Comparison of ENCODE assay signal across 21 cellular contexts in genomic region chr1:215891673-215892072, GRCh38.
A peak's percentile ranks its signal among the peaks of the same experiment; 100 is the strongest.
DNase-seq lines count a peak whose midpoint lies in the region; ATAC-seq and TF ChIP-seq lines count a peak whose summit lies in the region.
"Had no signal": no experiment of that assay in that cellular context is flagged by ENCODE, and none has a peak within 500 bp of the region (broad histone marks: within the 10 kb centered on the region; RNA-seq: fewer than 3 reads in every experiment).

No MANE protein-coding gene starts in this region.

- intact Hi-C loops in A673 (cut with micrococcal nuclease; ENCODE audit: unreplicated experiment) (no loop called here), colonic mucosa (cut with DNase I) (no loop called here), testis (cut with DNase I; ENCODE audit: low total_unique reads) (no loop called here)

- H3K79me2 ChIP-seq in fibroblast of lung (ENCODE audit: control insufficient read depth, insufficient read depth, low read length) = no peaks in the 10 kb centered on the region

- H3K4me1 ChIP-seq in A673 (ENCODE audit: insufficient read depth, low read length, poor library complexity, severe bottlenecking) (no peaks in the 10 kb centered on the region), fibroblast of lung (ENCODE audit: control insufficient read depth, extremely low read depth, insufficient read depth, low read length) (no peaks in the 10 kb centered on the region), colonic mucosa (no peaks in the 10 kb centered on the region), testis (no peaks in the 10 kb centered on the region)
- H3K4me1 ChIP-seq: heart right ventricle, left ventricle myocardium inferior, tibial artery had no signal

- H3K27me3 ChIP-seq in A673 (replicated peaks; ENCODE audit: insufficient read depth, low read depth, low read length, poor library complexity) = peaks cover 79% of the 10 kb centered on the region
- H3K27me3 ChIP-seq in fibroblast of lung (ENCODE audit: control insufficient read depth, insufficient read depth, low read length) = no peaks in the 10 kb centered on the region
- H3K27me3 ChIP-seq in colonic mucosa = no peaks in the 10 kb centered on the region
- H3K27me3 ChIP-seq in testis = no peaks in the 10 kb centered on the region
- H3K27me3 ChIP-seq: heart right ventricle, tibial artery had no signal

- peak overlapping the region; percentile 30 for H2AFZ ChIP-seq in fibroblast of lung (ENCODE audit: low read length)

- WGBS in testis, 2 donors = 23 to 51% methylated on average over 5 of the region's 5 CpGs

- TF ChIP-seq CTCF in A673 (conservative IDR thresholded peaks at IDR 0.05; ENCODE audit: low read depth, low read length) (no peak), fibroblast of lung (conservative IDR thresholded peaks at IDR 0.05 in 1 of 2, IDR thresholded peaks at IDR 0.05 in 1 of 2; ENCODE audit: low read depth in 1 of 2, low read length in 2 of 2) (no peak), colonic mucosa (IDR thresholded peaks at IDR 0.05) (no peak), testis (IDR thresholded peaks at IDR 0.05) (no peak)

- no peaks in the 10 kb centered on the region for H4K20me1 ChIP-seq in fibroblast of lung (ENCODE audit: control insufficient read depth, extremely low read depth, insufficient read depth, low read length)

- no peak for TF ChIP-seq POLR2A in testis (IDR thresholded peaks at IDR 0.05)

- H3K9ac ChIP-seq in fibroblast of lung (ENCODE audit: insufficient read depth, low read length) = no peak overlapping the region
- H3K9ac ChIP-seq in colonic mucosa (ENCODE audit: low read depth in 2 of 2, low read length in 2 of 2) = no peak overlapping the region

- no peak for ATAC-seq in GM21825 (IDR thresholded peaks at IDR 0.05; ENCODE audit: unreplicated experiment)
- ATAC-seq: activated T-helper 17 cell treated with anti-CD3 and anti-CD28 coated beads, Interleukin-2, amount 50 U/mL, for 72 hours; heart right ventricle; stimulated activated naive CD8-positive, alpha-beta T cell treated with anti-CD3 and anti-CD28 coated beads, Interleukin-15, Interleukin-2, amounts not matched to agents 100 U/mL and 50 U/mL, for 24 hours had no signal

- POLR2A ChIA-PET in A673 (lab: Charles Lee; ENCODE audit: low non-redundant PET) = no interaction called here

- BruUV-seq in A673 (replicated peaks; lab: Mats Ljungman, UMichigan) = no TSS peak

- no peaks in the 10 kb centered on the region for H3K9me3 ChIP-seq in A673 (ENCODE audit: low read depth, low read length, poor library complexity, severe bottlenecking)
- no peaks in the 10 kb centered on the region for H3K9me3 ChIP-seq in fibroblast of lung (ENCODE audit: control insufficient read depth, insufficient read depth, low read depth, low read length)
- no peaks in the 10 kb centered on the region for H3K9me3 ChIP-seq in colonic mucosa
- no peaks in the 10 kb centered on the region for H3K9me3 ChIP-seq in testis
- H3K9me3 ChIP-seq: left ventricle myocardium inferior, tibial artery had no signal

- H3K4me3 ChIP-seq in A673 (ENCODE audit: low read depth, low read length, poor library complexity, severe bottlenecking) = no peak overlapping the region
- peak overlapping the region in 2 of 4 experiments; percentile 5 to 11 for H3K4me3 ChIP-seq in fibroblast of lung (replicated peaks in 1 of 4; ENCODE audit: control extremely low read depth in 1 of 4, insufficient read depth in 1 of 4, low read depth in 3 of 4, low read length in 4 of 4)
- H3K4me3 ChIP-seq in colonic mucosa = no peak overlapping the region
- no peak overlapping the region for H3K4me3 ChIP-seq in testis
- H3K4me3 ChIP-seq: heart right ventricle, left ventricle myocardium inferior, skin epidermis, tibial artery had no signal

- peak; percentile 6 for DNase-seq in A673 (ENCODE audit: low spot score)
- DNase-seq in ELR (ENCODE audit: low read depth) = peak; percentile 17
- peak; percentile 54 for DNase-seq in NCI-H345 (lab: John Stamatoyannopoulos, UW)
- DNase-seq in fibroblast of lung (ENCODE audit: low read depth in 2 of 2) = peak in 1 of 2 donors; percentile 14
- DNase-seq in colonic mucosa = no peak
- no peak for DNase-seq in testis
- DNase-seq in hypothalamus (lab: John Stamatoyannopoulos, UW) = no peak
- DNase-seq: activated CD4-positive, alpha-beta T cell treated with anti-CD3 and anti-CD28 coated beads for 48 hours; CD4-positive, alpha-beta T cell; DND-41; heart right ventricle; left ventricle myocardium inferior; midbrain; NCI-H1930; nephron progenitor cell; stimulated activated CD4-positive, alpha-beta T cell treated with anti-CD3 and anti-CD28 coated beads, Interleukin-2, amount 100 ng/mL, for 48 hours; stimulated activated naive CD8-positive, alpha-beta T cell treated with anti-CD3 and anti-CD28 coated beads, Interleukin-15, Interleukin-2, amounts not matched to agents 100 U/mL and 50 U/mL, for 24 hours; tibial artery had no signal

- H3K27ac ChIP-seq in A673 (ENCODE audit: low read depth, low read length, poor library complexity, severe bottlenecking) (no peak overlapping the region), fibroblast of lung (ENCODE audit: insufficient read depth, low read length) (no peak overlapping the region), colonic mucosa (no peak overlapping the region), testis (no peak overlapping the region)
- H3K27ac ChIP-seq: heart right ventricle, left ventricle myocardium inferior, skin epidermis, tibial artery had no signal

- CTCF ChIA-PET in A673 (lab: Charles Lee) = interaction anchor here (0.6 kb wide), 1 partner anchor 284 kb away, joined by 3 read pairs; no protein-coding TSS in a partner anchor

- peak overlapping the region; percentile 59 for H3K4me2 ChIP-seq in fibroblast of lung (ENCODE audit: extremely low read depth, insufficient read depth, low read length)

- H3K36me3 ChIP-seq in A673 (ENCODE audit: insufficient read depth, low read length, poor library complexity, severe bottlenecking) (no peaks in the 10 kb centered on the region), fibroblast of lung (ENCODE audit: control insufficient read depth, insufficient read depth, low read length) (no peaks in the 10 kb centered on the region), colonic mucosa (no peaks in the 10 kb centered on the region), testis (ENCODE audit: low read depth, missing control alignments) (no peaks in the 10 kb centered on the region)
- H3K36me3 ChIP-seq: heart right ventricle, left ventricle myocardium inferior, tibial artery had no signal

Comparison
In these comparisons a context has a peak if more than half of its experiments do, and no peak if none do; other contexts are left out.
1. DNase-seq: peak in A673 (single experiment), ELR (single experiment) and NCI-H345 (single experiment); none in colonic mucosa (single experiment), testis (single experiment) and hypothalamus (0 of 51).